In genomic region chr12:105861232-105861631, GRCh38 we compare ENCODE assay signal across 1 cellular context.
TF ChIP-seq lines count a peak whose summit lies in the region.

No MANE protein-coding gene starts in this region.

TF ChIP-seq in GM23338, 12 proteins besides CTCF, POLR2A, EP300 and RAD21 (continued from another document):
- TF ChIP-seq, protein P1, sequence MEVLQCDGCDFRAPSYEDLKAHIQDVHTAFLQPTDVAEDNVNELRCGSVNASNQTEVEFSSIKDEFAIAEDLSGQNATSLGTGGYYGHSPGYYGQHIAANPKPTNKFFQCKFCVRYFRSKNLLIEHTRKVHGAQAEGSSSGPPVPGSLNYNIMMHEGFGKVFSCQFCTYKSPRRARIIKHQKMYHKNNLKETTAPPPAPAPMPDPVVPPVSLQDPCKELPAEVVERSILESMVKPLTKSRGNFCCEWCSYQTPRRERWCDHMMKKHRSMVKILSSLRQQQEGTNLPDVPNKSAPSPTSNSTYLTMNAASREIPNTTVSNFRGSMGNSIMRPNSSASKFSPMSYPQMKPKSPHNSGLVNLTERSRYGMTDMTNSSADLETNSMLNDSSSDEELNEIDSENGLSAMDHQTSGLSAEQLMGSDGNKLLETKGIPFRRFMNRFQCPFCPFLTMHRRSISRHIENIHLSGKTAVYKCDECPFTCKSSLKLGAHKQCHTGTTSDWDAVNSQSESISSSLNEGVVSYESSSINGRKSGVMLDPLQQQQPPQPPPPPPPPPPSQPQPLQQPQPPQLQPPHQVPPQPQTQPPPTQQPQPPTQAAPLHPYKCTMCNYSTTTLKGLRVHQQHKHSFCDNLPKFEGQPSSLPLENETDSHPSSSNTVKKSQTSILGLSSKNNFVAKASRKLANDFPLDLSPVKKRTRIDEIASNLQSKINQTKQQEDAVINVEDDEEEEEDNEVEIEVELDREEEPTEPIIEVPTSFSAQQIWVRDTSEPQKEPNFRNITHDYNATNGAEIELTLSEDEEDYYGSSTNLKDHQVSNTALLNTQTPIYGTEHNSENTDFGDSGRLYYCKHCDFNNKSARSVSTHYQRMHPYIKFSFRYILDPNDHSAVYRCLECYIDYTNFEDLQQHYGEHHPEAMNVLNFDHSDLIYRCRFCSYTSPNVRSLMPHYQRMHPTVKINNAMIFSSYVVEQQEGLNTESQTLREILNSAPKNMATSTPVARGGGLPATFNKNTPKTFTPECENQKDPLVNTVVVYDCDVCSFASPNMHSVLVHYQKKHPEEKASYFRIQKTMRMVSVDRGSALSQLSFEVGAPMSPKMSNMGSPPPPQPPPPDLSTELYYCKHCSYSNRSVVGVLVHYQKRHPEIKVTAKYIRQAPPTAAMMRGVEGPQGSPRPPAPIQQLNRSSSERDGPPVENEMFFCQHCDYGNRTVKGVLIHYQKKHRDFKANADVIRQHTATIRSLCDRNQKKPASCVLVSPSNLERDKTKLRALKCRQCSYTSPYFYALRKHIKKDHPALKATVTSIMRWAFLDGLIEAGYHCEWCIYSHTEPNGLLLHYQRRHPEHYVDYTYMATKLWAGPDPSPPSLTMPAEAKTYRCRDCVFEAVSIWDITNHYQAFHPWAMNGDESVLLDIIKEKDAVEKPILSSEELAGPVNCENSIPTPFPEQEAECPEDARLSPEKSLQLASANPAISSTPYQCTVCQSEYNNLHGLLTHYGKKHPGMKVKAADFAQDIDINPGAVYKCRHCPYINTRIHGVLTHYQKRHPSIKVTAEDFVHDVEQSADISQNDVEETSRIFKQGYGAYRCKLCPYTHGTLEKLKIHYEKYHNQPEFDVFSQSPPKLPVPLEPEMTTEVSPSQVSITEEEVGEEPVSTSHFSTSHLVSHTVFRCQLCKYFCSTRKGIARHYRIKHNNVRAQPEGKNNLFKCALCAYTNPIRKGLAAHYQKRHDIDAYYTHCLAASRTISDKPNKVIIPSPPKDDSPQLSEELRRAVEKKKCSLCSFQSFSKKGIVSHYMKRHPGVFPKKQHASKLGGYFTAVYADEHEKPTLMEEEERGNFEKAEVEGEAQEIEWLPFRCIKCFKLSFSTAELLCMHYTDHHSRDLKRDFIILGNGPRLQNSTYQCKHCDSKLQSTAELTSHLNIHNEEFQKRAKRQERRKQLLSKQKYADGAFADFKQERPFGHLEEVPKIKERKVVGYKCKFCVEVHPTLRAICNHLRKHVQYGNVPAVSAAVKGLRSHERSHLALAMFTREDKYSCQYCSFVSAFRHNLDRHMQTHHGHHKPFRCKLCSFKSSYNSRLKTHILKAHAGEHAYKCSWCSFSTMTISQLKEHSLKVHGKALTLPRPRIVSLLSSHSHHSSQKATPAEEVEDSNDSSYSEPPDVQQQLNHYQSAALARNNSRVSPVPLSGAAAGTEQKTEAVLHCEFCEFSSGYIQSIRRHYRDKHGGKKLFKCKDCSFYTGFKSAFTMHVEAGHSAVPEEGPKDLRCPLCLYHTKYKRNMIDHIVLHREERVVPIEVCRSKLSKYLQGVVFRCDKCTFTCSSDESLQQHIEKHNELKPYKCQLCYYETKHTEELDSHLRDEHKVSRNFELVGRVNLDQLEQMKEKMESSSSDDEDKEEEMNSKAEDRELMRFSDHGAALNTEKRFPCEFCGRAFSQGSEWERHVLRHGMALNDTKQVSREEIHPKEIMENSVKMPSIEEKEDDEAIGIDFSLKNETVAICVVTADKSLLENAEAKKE (CRISPR knock-in tag; IDR thresholded peaks at IDR 0.05) = no peak
- TF ChIP-seq REST (IDR thresholded peaks at IDR 0.05; ENCODE audit: unreplicated experiment) = no peak
- no peak for TF ChIP-seq CREB1 (CRISPR knock-in tag; IDR thresholded peaks at IDR 0.05; ENCODE audit: low read depth)
